Comparison of ENCODE assay signal across 7 cellular contexts in genomic region chr17:21034350-21035235, GRCh38. TPM values are rescaled to one million over a fixed set of nuclear protein-coding genes. Genes with fewer than 3 reads are reported as not detected.
A peak's percentile ranks its signal among the peaks of the same experiment; 100 is the strongest.
DNase-seq lines count a peak whose midpoint lies in the region; ATAC-seq and TF ChIP-seq lines count a peak whose summit lies in the region.

No MANE protein-coding gene starts in this region.

- peaks cover 34% of the 10 kb centered on the region for H3K36me3 Mint-ChIP-seq in activated B cell treated with CpG ODN at 0.5 μM for 24 hours (ENCODE audit: low read depth)

- H3K4me3 ChIP-seq in left ventricle myocardium inferior (peak overlapping the region; percentile 35), stomach smooth muscle (ENCODE audit: low read length in 2 of 2) (peak overlapping the region; percentile 33 to 62)

- no peaks in the 10 kb centered on the region for H3K27me3 Mint-ChIP-seq in activated B cell treated with CpG ODN at 0.5 μM for 24 hours

- peak overlapping the region; percentile 92 for H3K27ac Mint-ChIP-seq in activated B cell treated with CpG ODN at 0.5 μM for 24 hours

- intact Hi-C loops in activated B cell treated with CpG ODN at 0.5 μM for 24 hours (cut with micrococcal nuclease) (loop anchor here (1.0 kb wide), 1 partner anchor 9 kb away; the partner anchor contains the start of gene USP22), left ventricle myocardium inferior (cut with micrococcal nuclease) (no loop called here)

- no peaks in the 10 kb centered on the region for H3K9me3 Mint-ChIP-seq in activated B cell treated with CpG ODN at 0.5 μM for 24 hours

- POLR2A ChIA-PET in activated B cell treated with CpG ODN at 0.5 μM for 24 hours (lab: Charles Lee) = interaction anchor here (0.5 to 2.6 kb wide), 5 partner anchors 8 to 218 kb away, joined by 3 to 27 read pairs (median 3); partner anchors contain the start of gene USP22

- CTCF ChIA-PET in activated B cell treated with CpG ODN at 0.5 μM for 24 hours (lab: Charles Lee) = interaction anchor here (2.1 kb wide), 1 partner anchor 9 kb away, joined by 8 read pairs; the partner anchor contains the start of gene USP22

- H3K9me3 ChIP-seq in left ventricle myocardium inferior (replicated peaks) = no peaks in the 10 kb centered on the region
- no peaks in the 10 kb centered on the region for H3K9me3 ChIP-seq in stomach smooth muscle (ENCODE audit: control insufficient read depth in 2 of 2, low read length in 2 of 2)

- ATAC-seq in GM19043 (IDR thresholded peaks at IDR 0.05; ENCODE audit: low read depth, unreplicated experiment) (peak; percentile 50), HG03045 (IDR thresholded peaks at IDR 0.05; ENCODE audit: unreplicated experiment) (peak; percentile 44), activated B cell treated with CpG ODN at 0.5 μM for 24 hours (ENCODE audit: low read depth) (peak; percentile 75)

- H3K4me1 ChIP-seq in left ventricle myocardium inferior (peaks cover 100% of the 10 kb centered on the region), stomach smooth muscle (ENCODE audit: control insufficient read depth, insufficient read depth, low read length) (peaks cover 48% of the 10 kb centered on the region)

- H3K4me3 Mint-ChIP-seq in activated B cell treated with CpG ODN at 0.5 μM for 24 hours = peak overlapping the region; percentile 83

- H3K36me3 ChIP-seq in left ventricle myocardium inferior (no peaks in the 10 kb centered on the region), stomach smooth muscle (ENCODE audit: control insufficient read depth in 2 of 2, insufficient read depth in 2 of 2, low read length in 2 of 2) (no peaks in the 10 kb centered on the region)

- peaks cover 92% of the 10 kb centered on the region for H3K4me1 Mint-ChIP-seq in activated B cell treated with CpG ODN at 0.5 μM for 24 hours

- DNase-seq in activated B cell treated with CpG ODN at 0.5 μM for 24 hours = no peak
- DNase-seq in left ventricle myocardium inferior = no peak
- no peak for DNase-seq in NCI-H1092 (lab: John Stamatoyannopoulos, UW)
- no peak for DNase-seq in effector CD8-positive, alpha-beta T cell (lab: John Stamatoyannopoulos, UW)

- no peaks in the 10 kb centered on the region for H3K27me3 ChIP-seq in left ventricle myocardium inferior (ENCODE audit: low read depth)
- no peaks in the 10 kb centered on the region for H3K27me3 ChIP-seq in stomach smooth muscle (ENCODE audit: control insufficient read depth in 1 of 2, insufficient read depth in 2 of 2, low read length in 2 of 2)

- no peak overlapping the region for H3K9ac ChIP-seq in stomach smooth muscle (ENCODE audit: low read length in 2 of 2)

- TF ChIP-seq CTCF in activated B cell treated with CpG ODN at 0.5 μM for 24 hours (IDR thresholded peaks at IDR 0.05) (no peak), left ventricle myocardium inferior (IDR thresholded peaks at IDR 0.05; ENCODE audit: borderline replicate concordance) (no peak)

- H3K27ac ChIP-seq in left ventricle myocardium inferior (replicated peaks) = peak overlapping the region; percentile 62
- H3K27ac ChIP-seq in stomach smooth muscle (ENCODE audit: low read length) = peak overlapping the region; percentile 56

RNA-seq across cellular contexts. Expression of gene USP22, which starts 8.2 kb away (rescaled TPM):
- 128 and 156 TPM in 2 replicates for total RNA-seq in activated B cell treated with CpG ODN at 0.5 μM for 24 hours
- 159 TPM for total RNA-seq in left ventricle myocardium inferior
